ENCODE assay signal across 1 cellular context in the genomic region with DNA sequence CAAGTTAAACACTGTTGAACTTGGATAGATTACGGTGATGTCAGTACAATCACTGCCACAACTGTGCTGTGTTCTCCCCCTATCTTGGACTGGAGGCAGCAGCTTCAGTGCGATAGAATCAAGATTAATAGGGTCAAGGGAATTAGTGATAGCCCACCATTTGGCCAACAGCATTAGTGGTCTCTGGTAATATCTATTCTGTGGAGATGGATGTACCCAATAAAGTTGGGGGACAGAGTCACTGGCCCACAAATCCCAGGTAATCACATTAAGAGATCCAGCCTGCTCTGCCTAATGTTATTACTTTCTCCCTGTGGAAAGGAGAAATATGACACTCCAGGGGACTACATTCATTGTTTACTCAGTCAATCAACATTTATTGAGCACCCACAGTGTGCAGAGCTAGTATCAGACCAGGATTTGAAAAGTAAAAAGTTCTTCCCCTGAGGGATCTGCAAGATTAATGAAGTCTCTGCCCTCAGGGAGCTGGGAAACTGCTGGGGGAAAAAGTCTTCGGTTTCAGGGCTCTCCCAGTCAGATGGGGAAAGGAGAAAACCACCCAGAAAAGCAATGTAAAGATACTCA.
TF ChIP-seq lines count a peak whose summit lies in the region.

No MANE protein-coding gene starts in this region.

TF ChIP-seq in A549, 52 proteins besides CTCF, POLR2A, EP300 and RAD21:
- no peak for TF ChIP-seq ZC3H11A (IDR thresholded peaks at IDR 0.05)
- TF ChIP-seq RFX5 (IDR thresholded peaks at IDR 0.05), result no peak
- TF ChIP-seq, protein P1, sequence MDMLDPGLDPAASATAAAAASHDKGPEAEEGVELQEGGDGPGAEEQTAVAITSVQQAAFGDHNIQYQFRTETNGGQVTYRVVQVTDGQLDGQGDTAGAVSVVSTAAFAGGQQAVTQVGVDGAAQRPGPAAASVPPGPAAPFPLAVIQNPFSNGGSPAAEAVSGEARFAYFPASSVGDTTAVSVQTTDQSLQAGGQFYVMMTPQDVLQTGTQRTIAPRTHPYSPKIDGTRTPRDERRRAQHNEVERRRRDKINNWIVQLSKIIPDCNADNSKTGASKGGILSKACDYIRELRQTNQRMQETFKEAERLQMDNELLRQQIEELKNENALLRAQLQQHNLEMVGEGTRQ (IDR thresholded peaks at IDR 0.05), result no peak
- no peak for TF ChIP-seq TP53 (CRISPR knock-in tag; IDR thresholded peaks at IDR 0.05)
- no peak for TF ChIP-seq POLR2AphosphoS2 (conservative IDR thresholded peaks at IDR 0.05; ENCODE audit: low read length)
- TF ChIP-seq KDM5A (IDR thresholded peaks at IDR 0.05), result no peak
- no peak for TF ChIP-seq FOXS1 (CRISPR knock-in tag; IDR thresholded peaks at IDR 0.05)
- TF ChIP-seq TFCP2L1 (CRISPR knock-in tag; IDR thresholded peaks at IDR 0.05), result no peak
- TF ChIP-seq NFE2L2 (conservative IDR thresholded peaks at IDR 0.05; ENCODE audit: low read length), result no peak
- no peak for TF ChIP-seq CBX8 (IDR thresholded peaks at IDR 0.05)
- no peak for TF ChIP-seq HDAC2 (IDR thresholded peaks at IDR 0.05)
- no peak for TF ChIP-seq ESRRA (IDR thresholded peaks at IDR 0.05; ENCODE audit: borderline replicate concordance, low read length)
- TF ChIP-seq JUN (IDR thresholded peaks at IDR 0.05), result no peak
- TF ChIP-seq ZSCAN20 (CRISPR knock-in tag; IDR thresholded peaks at IDR 0.05), result no peak
- TF ChIP-seq ZNF302 (CRISPR knock-in tag; IDR thresholded peaks at IDR 0.05), result no peak
- TF ChIP-seq RCOR1 (IDR thresholded peaks at IDR 0.05; ENCODE audit: low read depth, low read length), result no peak
- no peak for TF ChIP-seq JUNB (IDR thresholded peaks at IDR 0.05)
- TF ChIP-seq, protein P2, sequence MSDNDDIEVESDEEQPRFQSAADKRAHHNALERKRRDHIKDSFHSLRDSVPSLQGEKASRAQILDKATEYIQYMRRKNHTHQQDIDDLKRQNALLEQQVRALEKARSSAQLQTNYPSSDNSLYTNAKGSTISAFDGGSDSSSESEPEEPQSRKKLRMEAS (IDR thresholded peaks at IDR 0.05), result no peak
TF ChIP-seq in A549: peak in this region for 0.
